ENCODE assay signal across 1 cellular context in genomic region chr7:144853542-144853941, GRCh38.
TF ChIP-seq lines count a peak whose summit lies in the region.

No MANE protein-coding gene starts in this region.

TF ChIP-seq in SK-N-SH treated with all-trans-retinoic acid at 6 μM for 48 hours, 23 proteins besides CTCF, POLR2A, EP300 and RAD21:
- TF ChIP-seq PATZ1 (CRISPR knock-in tag; IDR thresholded peaks at IDR 0.05; ENCODE audit: borderline replicate concordance) (no peak), CSRNP3 (CRISPR knock-in tag; IDR thresholded peaks at IDR 0.05) (no peak), ZFP3 (CRISPR knock-in tag; IDR thresholded peaks at IDR 0.05) (no peak), ZNF70 (CRISPR knock-in tag; IDR thresholded peaks at IDR 0.05) (no peak), PPARA (CRISPR knock-in tag; IDR thresholded peaks at IDR 0.05; ENCODE audit: borderline replicate concordance) (no peak)
